1 cellular context compared by ENCODE assay signal in the genomic region with DNA sequence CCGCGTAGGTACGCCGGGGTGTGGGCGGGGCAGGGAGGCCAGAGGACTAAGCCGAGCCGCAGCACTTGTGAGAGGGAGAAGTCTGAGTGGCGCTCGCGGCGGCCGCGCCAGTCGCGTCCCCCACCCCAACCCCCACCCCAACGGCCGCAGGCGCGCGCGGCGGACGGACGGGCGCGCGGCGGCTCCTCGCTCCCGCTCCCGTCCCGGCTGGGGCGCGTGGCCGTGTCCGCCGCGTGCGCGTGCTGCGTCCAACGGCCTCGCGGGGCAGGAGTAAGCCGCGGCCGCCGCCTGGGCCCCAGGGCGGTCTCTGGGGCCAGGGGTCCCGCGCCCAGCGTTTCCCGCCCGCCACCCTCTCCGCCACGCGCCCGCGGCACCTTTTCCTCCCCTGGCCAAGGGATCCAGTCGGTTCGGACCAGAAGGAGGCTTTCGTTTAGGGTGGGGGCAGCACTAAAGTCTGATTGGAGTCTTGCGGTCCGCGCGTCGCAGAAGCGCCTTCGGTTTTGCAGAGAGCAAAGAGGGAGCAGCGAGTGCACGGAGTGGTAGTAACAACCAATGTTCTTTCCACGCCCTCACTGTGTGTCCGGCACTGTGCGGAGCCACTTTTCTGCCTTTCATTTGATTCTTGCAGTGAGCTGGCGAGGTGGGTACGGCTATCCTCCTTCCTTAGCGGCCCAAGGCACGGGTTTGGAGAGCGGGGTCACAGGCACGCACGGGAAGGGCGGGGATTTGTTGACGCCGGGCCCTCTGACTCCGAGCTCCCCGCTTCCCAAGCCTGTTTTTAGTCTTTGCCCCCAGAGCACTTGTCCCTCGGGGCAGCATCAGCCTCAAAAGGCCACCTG.
TF ChIP-seq lines count a peak whose summit lies in the region.

No MANE protein-coding gene starts in this region.

TF ChIP-seq in HepG2, 621 proteins besides CTCF, POLR2A, EP300 and RAD21 (continued from another document and continues in another):
- peak; percentile 23; the same call in 1 of the 2 replicates for TF ChIP-seq ZSCAN20 (CRISPR knock-in tag; IDR thresholded peaks at IDR 0.05; ENCODE audit: borderline replicate concordance)
- TF ChIP-seq HDAC1 (CRISPR knock-in tag; IDR thresholded peaks at IDR 0.05) = peak; percentile 43; the same call in 1 of the 2 replicates
- TF ChIP-seq PHF8 (CRISPR knock-in tag; IDR thresholded peaks at IDR 0.05) = peak; percentile 7; the same call in 1 of the 2 replicates
- TF ChIP-seq, protein P1, sequence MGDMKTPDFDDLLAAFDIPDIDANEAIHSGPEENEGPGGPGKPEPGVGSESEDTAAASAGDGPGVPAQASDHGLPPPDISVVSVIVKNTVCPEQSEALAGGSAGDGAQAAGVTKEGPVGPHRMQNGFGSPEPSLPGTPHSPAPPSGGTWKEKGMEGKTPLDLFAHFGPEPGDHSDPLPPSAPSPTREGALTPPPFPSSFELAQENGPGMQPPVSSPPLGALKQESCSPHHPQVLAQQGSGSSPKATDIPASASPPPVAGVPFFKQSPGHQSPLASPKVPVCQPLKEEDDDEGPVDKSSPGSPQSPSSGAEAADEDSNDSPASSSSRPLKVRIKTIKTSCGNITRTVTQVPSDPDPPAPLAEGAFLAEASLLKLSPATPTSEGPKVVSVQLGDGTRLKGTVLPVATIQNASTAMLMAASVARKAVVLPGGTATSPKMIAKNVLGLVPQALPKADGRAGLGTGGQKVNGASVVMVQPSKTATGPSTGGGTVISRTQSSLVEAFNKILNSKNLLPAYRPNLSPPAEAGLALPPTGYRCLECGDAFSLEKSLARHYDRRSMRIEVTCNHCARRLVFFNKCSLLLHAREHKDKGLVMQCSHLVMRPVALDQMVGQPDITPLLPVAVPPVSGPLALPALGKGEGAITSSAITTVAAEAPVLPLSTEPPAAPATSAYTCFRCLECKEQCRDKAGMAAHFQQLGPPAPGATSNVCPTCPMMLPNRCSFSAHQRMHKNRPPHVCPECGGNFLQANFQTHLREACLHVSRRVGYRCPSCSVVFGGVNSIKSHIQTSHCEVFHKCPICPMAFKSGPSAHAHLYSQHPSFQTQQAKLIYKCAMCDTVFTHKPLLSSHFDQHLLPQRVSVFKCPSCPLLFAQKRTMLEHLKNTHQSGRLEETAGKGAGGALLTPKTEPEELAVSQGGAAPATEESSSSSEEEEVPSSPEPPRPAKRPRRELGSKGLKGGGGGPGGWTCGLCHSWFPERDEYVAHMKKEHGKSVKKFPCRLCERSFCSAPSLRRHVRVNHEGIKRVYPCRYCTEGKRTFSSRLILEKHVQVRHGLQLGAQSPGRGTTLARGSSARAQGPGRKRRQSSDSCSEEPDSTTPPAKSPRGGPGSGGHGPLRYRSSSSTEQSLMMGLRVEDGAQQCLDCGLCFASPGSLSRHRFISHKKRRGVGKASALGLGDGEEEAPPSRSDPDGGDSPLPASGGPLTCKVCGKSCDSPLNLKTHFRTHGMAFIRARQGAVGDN (CRISPR knock-in tag; IDR thresholded peaks at IDR 0.05) = peak; percentile 75
- no peak for TF ChIP-seq ZNF225 (CRISPR knock-in tag; IDR thresholded peaks at IDR 0.05)
- TF ChIP-seq HNRNPH1 (optimal IDR thresholded peaks at IDR 0.05; ENCODE audit: low read depth, low read length) = no peak
- TF ChIP-seq YY1 (IDR thresholded peaks at IDR 0.05; ENCODE audit: insufficient read depth, insufficient replicate concordance, low read depth, low read length) = peak; percentile 18
- TF ChIP-seq DNMT1 (CRISPR knock-in tag; IDR thresholded peaks at IDR 0.05) = no peak
- TF ChIP-seq MTA1 (CRISPR knock-in tag; IDR thresholded peaks at IDR 0.05; ENCODE audit: borderline replicate concordance) = 0 out of 2 replicates have a peak, but pooled peaks have one; percentile 5
- TF ChIP-seq, protein P2, sequence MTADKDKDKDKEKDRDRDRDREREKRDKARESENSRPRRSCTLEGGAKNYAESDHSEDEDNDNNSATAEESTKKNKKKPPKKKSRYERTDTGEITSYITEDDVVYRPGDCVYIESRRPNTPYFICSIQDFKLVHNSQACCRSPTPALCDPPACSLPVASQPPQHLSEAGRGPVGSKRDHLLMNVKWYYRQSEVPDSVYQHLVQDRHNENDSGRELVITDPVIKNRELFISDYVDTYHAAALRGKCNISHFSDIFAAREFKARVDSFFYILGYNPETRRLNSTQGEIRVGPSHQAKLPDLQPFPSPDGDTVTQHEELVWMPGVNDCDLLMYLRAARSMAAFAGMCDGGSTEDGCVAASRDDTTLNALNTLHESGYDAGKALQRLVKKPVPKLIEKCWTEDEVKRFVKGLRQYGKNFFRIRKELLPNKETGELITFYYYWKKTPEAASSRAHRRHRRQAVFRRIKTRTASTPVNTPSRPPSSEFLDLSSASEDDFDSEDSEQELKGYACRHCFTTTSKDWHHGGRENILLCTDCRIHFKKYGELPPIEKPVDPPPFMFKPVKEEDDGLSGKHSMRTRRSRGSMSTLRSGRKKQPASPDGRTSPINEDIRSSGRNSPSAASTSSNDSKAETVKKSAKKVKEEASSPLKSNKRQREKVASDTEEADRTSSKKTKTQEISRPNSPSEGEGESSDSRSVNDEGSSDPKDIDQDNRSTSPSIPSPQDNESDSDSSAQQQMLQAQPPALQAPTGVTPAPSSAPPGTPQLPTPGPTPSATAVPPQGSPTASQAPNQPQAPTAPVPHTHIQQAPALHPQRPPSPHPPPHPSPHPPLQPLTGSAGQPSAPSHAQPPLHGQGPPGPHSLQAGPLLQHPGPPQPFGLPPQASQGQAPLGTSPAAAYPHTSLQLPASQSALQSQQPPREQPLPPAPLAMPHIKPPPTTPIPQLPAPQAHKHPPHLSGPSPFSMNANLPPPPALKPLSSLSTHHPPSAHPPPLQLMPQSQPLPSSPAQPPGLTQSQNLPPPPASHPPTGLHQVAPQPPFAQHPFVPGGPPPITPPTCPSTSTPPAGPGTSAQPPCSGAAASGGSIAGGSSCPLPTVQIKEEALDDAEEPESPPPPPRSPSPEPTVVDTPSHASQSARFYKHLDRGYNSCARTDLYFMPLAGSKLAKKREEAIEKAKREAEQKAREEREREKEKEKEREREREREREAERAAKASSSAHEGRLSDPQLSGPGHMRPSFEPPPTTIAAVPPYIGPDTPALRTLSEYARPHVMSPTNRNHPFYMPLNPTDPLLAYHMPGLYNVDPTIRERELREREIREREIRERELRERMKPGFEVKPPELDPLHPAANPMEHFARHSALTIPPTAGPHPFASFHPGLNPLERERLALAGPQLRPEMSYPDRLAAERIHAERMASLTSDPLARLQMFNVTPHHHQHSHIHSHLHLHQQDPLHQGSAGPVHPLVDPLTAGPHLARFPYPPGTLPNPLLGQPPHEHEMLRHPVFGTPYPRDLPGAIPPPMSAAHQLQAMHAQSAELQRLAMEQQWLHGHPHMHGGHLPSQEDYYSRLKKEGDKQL (CRISPR knock-in tag; IDR thresholded peaks at IDR 0.05; ENCODE audit: low read depth) = no peak
- TF ChIP-seq AGO2 (optimal IDR thresholded peaks at IDR 0.05; ENCODE audit: low read depth, low read length) = peak; percentile 92
- TF ChIP-seq, protein P3, sequence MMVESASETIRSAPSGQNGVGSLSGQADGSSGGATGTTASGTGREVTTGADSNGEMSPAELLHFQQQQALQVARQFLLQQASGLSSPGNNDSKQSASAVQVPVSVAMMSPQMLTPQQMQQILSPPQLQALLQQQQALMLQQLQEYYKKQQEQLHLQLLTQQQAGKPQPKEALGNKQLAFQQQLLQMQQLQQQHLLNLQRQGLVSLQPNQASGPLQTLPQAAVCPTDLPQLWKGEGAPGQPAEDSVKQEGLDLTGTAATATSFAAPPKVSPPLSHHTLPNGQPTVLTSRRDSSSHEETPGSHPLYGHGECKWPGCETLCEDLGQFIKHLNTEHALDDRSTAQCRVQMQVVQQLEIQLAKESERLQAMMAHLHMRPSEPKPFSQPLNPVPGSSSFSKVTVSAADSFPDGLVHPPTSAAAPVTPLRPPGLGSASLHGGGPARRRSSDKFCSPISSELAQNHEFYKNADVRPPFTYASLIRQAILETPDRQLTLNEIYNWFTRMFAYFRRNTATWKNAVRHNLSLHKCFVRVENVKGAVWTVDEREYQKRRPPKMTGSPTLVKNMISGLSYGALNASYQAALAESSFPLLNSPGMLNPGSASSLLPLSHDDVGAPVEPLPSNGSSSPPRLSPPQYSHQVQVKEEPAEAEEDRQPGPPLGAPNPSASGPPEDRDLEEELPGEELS (CRISPR knock-in tag; IDR thresholded peaks at IDR 0.05) = no peak
- no peak for TF ChIP-seq ZMYM3 (CRISPR knock-in tag; IDR thresholded peaks at IDR 0.05)
- peak; percentile 48 for TF ChIP-seq SALL1 (CRISPR knock-in tag; IDR thresholded peaks at IDR 0.05)
- TF ChIP-seq, protein P4, sequence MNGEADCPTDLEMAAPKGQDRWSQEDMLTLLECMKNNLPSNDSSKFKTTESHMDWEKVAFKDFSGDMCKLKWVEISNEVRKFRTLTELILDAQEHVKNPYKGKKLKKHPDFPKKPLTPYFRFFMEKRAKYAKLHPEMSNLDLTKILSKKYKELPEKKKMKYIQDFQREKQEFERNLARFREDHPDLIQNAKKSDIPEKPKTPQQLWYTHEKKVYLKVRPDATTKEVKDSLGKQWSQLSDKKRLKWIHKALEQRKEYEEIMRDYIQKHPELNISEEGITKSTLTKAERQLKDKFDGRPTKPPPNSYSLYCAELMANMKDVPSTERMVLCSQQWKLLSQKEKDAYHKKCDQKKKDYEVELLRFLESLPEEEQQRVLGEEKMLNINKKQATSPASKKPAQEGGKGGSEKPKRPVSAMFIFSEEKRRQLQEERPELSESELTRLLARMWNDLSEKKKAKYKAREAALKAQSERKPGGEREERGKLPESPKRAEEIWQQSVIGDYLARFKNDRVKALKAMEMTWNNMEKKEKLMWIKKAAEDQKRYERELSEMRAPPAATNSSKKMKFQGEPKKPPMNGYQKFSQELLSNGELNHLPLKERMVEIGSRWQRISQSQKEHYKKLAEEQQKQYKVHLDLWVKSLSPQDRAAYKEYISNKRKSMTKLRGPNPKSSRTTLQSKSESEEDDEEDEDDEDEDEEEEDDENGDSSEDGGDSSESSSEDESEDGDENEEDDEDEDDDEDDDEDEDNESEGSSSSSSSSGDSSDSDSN (CRISPR knock-in tag; IDR thresholded peaks at IDR 0.05) = peak; percentile 12; the same call in 1 of the 2 replicates
- TF ChIP-seq, protein P5, sequence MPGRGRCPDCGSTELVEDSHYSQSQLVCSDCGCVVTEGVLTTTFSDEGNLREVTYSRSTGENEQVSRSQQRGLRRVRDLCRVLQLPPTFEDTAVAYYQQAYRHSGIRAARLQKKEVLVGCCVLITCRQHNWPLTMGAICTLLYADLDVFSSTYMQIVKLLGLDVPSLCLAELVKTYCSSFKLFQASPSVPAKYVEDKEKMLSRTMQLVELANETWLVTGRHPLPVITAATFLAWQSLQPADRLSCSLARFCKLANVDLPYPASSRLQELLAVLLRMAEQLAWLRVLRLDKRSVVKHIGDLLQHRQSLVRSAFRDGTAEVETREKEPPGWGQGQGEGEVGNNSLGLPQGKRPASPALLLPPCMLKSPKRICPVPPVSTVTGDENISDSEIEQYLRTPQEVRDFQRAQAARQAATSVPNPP (CRISPR knock-in tag; IDR thresholded peaks at IDR 0.05) = 0 out of 2 replicates have a peak, but pooled peaks have one; percentile 10
- TF ChIP-seq, protein P6, sequence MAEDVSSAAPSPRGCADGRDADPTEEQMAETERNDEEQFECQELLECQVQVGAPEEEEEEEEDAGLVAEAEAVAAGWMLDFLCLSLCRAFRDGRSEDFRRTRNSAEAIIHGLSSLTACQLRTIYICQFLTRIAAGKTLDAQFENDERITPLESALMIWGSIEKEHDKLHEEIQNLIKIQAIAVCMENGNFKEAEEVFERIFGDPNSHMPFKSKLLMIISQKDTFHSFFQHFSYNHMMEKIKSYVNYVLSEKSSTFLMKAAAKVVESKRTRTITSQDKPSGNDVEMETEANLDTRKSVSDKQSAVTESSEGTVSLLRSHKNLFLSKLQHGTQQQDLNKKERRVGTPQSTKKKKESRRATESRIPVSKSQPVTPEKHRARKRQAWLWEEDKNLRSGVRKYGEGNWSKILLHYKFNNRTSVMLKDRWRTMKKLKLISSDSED (CRISPR knock-in tag; IDR thresholded peaks at IDR 0.05) = 0 out of 2 replicates have a peak, but pooled peaks have one; percentile 32
- TF ChIP-seq SALL2 (CRISPR knock-in tag; IDR thresholded peaks at IDR 0.05) = no peak
- TF ChIP-seq, protein P7, sequence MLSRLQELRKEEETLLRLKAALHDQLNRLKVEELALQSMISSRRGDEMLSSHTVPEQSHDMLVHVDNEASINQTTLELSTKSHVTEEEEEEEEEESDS (CRISPR knock-in tag; IDR thresholded peaks at IDR 0.05; ENCODE audit: borderline replicate concordance) = no peak
- TF ChIP-seq, protein P8, sequence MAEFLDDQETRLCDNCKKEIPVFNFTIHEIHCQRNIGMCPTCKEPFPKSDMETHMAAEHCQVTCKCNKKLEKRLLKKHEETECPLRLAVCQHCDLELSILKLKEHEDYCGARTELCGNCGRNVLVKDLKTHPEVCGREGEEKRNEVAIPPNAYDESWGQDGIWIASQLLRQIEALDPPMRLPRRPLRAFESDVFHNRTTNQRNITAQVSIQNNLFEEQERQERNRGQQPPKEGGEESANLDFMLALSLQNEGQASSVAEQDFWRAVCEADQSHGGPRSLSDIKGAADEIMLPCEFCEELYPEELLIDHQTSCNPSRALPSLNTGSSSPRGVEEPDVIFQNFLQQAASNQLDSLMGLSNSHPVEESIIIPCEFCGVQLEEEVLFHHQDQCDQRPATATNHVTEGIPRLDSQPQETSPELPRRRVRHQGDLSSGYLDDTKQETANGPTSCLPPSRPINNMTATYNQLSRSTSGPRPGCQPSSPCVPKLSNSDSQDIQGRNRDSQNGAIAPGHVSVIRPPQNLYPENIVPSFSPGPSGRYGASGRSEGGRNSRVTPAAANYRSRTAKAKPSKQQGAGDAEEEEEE (CRISPR knock-in tag; IDR thresholded peaks at IDR 0.05; ENCODE audit: borderline replicate concordance) = no peak
- TF ChIP-seq, protein P9, sequence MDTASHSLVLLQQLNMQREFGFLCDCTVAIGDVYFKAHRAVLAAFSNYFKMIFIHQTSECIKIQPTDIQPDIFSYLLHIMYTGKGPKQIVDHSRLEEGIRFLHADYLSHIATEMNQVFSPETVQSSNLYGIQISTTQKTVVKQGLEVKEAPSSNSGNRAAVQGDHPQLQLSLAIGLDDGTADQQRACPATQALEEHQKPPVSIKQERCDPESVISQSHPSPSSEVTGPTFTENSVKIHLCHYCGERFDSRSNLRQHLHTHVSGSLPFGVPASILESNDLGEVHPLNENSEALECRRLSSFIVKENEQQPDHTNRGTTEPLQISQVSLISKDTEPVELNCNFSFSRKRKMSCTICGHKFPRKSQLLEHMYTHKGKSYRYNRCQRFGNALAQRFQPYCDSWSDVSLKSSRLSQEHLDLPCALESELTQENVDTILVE (CRISPR knock-in tag; IDR thresholded peaks at IDR 0.05) = no peak
- TF ChIP-seq, protein P10, sequence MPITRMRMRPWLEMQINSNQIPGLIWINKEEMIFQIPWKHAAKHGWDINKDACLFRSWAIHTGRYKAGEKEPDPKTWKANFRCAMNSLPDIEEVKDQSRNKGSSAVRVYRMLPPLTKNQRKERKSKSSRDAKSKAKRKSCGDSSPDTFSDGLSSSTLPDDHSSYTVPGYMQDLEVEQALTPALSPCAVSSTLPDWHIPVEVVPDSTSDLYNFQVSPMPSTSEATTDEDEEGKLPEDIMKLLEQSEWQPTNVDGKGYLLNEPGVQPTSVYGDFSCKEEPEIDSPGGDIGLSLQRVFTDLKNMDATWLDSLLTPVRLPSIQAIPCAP (CRISPR knock-in tag; IDR thresholded peaks at IDR 0.05; ENCODE audit: low read depth) = no peak
- no peak for TF ChIP-seq ZNF205 (CRISPR knock-in tag; IDR thresholded peaks at IDR 0.05)
